9 cellular contexts compared by ENCODE assay signal in the genomic region with DNA sequence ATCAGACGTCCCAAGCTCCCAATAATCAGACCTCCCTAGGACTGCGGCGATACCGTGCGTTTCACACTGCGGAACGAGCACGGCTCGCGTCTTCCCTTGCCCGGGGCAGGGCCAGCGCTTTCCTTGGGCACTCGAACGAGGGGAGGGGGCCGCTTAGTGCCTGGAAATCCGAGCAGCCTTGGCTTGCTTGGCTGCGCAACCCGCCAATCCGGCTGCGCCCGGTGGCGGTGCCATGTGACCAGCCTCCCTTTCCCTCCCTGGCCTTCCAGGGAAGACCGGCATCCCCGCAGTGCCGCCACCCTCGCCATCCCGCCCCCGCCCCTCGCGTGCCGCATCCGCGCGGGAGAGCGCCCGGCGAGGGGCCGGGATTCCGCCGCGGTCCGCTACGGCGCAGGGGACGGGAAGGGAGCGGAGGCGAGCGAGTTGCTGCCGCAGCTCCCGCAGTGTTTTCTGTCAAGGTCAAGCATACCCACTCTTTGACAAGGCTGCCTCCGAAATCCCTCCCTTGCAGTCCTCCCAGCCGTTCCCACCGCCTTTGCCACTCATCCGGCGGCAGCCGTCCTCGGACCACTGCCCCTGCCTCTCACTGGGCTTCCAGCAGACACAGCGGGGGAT. TPM values are rescaled to one million over a fixed set of nuclear protein-coding genes. Genes with fewer than 3 reads are reported as not detected.
DNase-seq lines count a peak whose midpoint lies in the region; ATAC-seq and TF ChIP-seq lines count a peak whose summit lies in the region.
"Had no signal": no experiment of that assay in that cellular context is flagged by ENCODE, and none has a peak within 500 bp of the region (broad histone marks: within the 10 kb centered on the region; RNA-seq: fewer than 3 reads in every experiment).

No MANE protein-coding gene starts in this region.

- intact Hi-C loops in heart right ventricle (cut with DNase I), result no loop called here

- peak overlapping the region; percentile 69 for H3K4me3 Mint-ChIP-seq in activated naive CD8-positive, alpha-beta T cell

- H3K27me3 Mint-ChIP-seq in activated naive CD8-positive, alpha-beta T cell, result peaks cover 21% of the 10 kb centered on the region

- peak overlapping the region; percentile 5 to 77 (median 61) for H3K4me3 ChIP-seq in heart right ventricle

- no peaks in the 10 kb centered on the region for H3K36me3 ChIP-seq in heart right ventricle

- H3K9me3 Mint-ChIP-seq in activated naive CD8-positive, alpha-beta T cell (ENCODE audit: low read depth), result no peaks in the 10 kb centered on the region

- no peak for TF ChIP-seq POLR2A in erythroblast (IDR thresholded peaks at IDR 0.05; ENCODE audit: low read length)

- no peaks in the 10 kb centered on the region for H3K9me3 ChIP-seq in heart right ventricle

- ATAC-seq in heart right ventricle (peak; percentile 77 to 94 (median 87)), HG02588 (IDR thresholded peaks at IDR 0.05; ENCODE audit: unreplicated experiment) (no peak), GM19023 (IDR thresholded peaks at IDR 0.05; ENCODE audit: unreplicated experiment) (no peak)

- H3K27ac ChIP-seq in heart right ventricle, result peak overlapping the region in 4 of 10 donors; percentile 0 to 57 (median 26)
- H3K27ac ChIP-seq: KMS-11 had no signal

- H3K36me3 Mint-ChIP-seq in activated naive CD8-positive, alpha-beta T cell, result peaks cover 9% of the 10 kb centered on the region

- H3K27me3 ChIP-seq in heart right ventricle, result peaks cover 0 to 24% (median 0%) of the 10 kb centered on the region in 7 donors

- H3K4me1 ChIP-seq in heart right ventricle, result peaks cover 0 to 19% (median 8%) of the 10 kb centered on the region in 9 donors

- DNase-seq in D341Med (ENCODE audit: low spot score) (peak; percentile 82), NCI-H146 treated with DMSO at 0.1 percent for 48 hours (lab: John Stamatoyannopoulos, UW; ENCODE audit: unreplicated experiment) (peak; percentile 32), heart right ventricle (peak; percentile 50 to 57), nucleus accumbens (lab: John Stamatoyannopoulos, UW) (peak in 53 of 56 donors; percentile 17 to 85 (median 61)), erythroblast (lab: John Stamatoyannopoulos, UW) (no peak)

- H3K27ac Mint-ChIP-seq in activated naive CD8-positive, alpha-beta T cell, result no peak overlapping the region

- TF ChIP-seq CTCF in heart right ventricle (IDR thresholded peaks at IDR 0.05), result no peak

- WGBS in heart right ventricle, 2 donors, result 1% methylated on average over 58 of the region's 58 CpGs

- peaks cover 12% of the 10 kb centered on the region for H3K4me1 Mint-ChIP-seq in activated naive CD8-positive, alpha-beta T cell (ENCODE audit: low read depth)

RNA-seq across cellular contexts. Expression of a gene that starts 8.3 kb away (rescaled TPM):
- total RNA-seq in heart right ventricle, result 10 to 100 TPM; 10.2 to 36.9 (median 13.8) TPM
- polyA plus RNA-seq in heart right ventricle, result 1 to 10 TPM; 1.1 to 7.0 TPM

Comparison
In these comparisons a context has a peak if more than half of its experiments do, and no peak if none do; other contexts are left out.
1. DNase-seq: peak in D341Med (single experiment), NCI-H146 treated with DMSO at 0.1 percent for 48 hours (single experiment), heart right ventricle (2 of 2) and nucleus accumbens (53 of 56); none in erythroblast (0 of 2).
2. ATAC-seq: peak in heart right ventricle (8 of 8); none in HG02588 (single experiment) and GM19023 (single experiment).